ENCODE assay signal across 16 cellular contexts in genomic region chr10:21514101-21514807, GRCh38. TPM values are rescaled to one million over a fixed set of nuclear protein-coding genes. Genes with fewer than 3 reads are reported as not detected.
DNase-seq lines count a peak whose midpoint lies in the region; ATAC-seq and TF ChIP-seq lines count a peak whose summit lies in the region.
"Had no signal": no experiment of that assay in that cellular context is flagged by ENCODE, and none has a peak within 500 bp of the region (broad histone marks: within the 10 kb centered on the region; RNA-seq: fewer than 3 reads in every experiment).

No MANE protein-coding gene starts in this region.

- H3K79me2 ChIP-seq in SK-N-SH (ENCODE audit: insufficient read depth) (peaks cover 24% of the 10 kb centered on the region), MM.1S (ENCODE audit: low read length) (no peaks in the 10 kb centered on the region)

- TF ChIP-seq CTCF in SK-N-SH (IDR thresholded peaks at IDR 0.05) (no peak), choroid plexus epithelial cell (conservative IDR thresholded peaks at IDR 0.05; ENCODE audit: low read depth, low read length) (no peak), kidney epithelial cell (IDR thresholded peaks at IDR 0.05; ENCODE audit: insufficient read depth, low read length, poor library complexity, severe bottlenecking) (no peak), MM.1S (IDR thresholded peaks at IDR 0.05; ENCODE audit: low read length) (no peak)

- DNase-seq in SK-N-SH (no peak), choroid plexus epithelial cell (ENCODE audit: low read depth) (no peak), kidney epithelial cell (ENCODE audit: low read depth) (no peak), MM.1S (no peak), C1 segment of cervical spinal cord (lab: John Stamatoyannopoulos, UW) (no peak)
- DNase-seq in stimulated activated CD4-positive, alpha-beta T cell treated with anti-CD3 and anti-CD28 coated beads, Interleukin-2, amount 100 ng/mL, for 48 hours: no peak
- DNase-seq: activated naive CD8-positive, alpha-beta T cell treated with anti-CD3 and anti-CD28 coated beads for 36 hours; activated T-cell treated with anti-CD3 and anti-CD28 coated beads for 4 hours; colonic mucosa; NCI-H1694 treated with DMSO at 0.1 percent for 48 hours; right lobe of liver; stimulated activated naive B cell treated with anti-CD40 and anti-IgM and Interleukin-4, amounts not matched to agents 10 μg/mL and 1 μg/mL and 100 μg/mL, for 72 hours had no signal

- no peak for ATAC-seq in SK-N-SH treated with all-trans-retinoic acid at 6 μM for 48 hours
- ATAC-seq: right lobe of liver; stimulated activated naive B cell treated with anti-CD40 and anti-IgM and Interleukin-4, amounts not matched to agents 10 μg/mL and 1 μg/mL and 100 μg/mL, for 72 hours had no signal

- CTCF ChIA-PET in SK-N-SH (lab: Yijun Ruan, JAX): interaction anchor here (1.0 to 3.4 kb wide), 5 partner anchors 13 to 489 kb away, joined by 3 to 28 read pairs (median 6); partner anchors contain the start of gene DNAJC1

- H3K9me2 ChIP-seq in SK-N-SH (no peaks in the 10 kb centered on the region), MM.1S (replicated peaks; ENCODE audit: insufficient read depth, low read length) (no peaks in the 10 kb centered on the region)

- no peak for TF ChIP-seq RAD21 in SK-N-SH (IDR thresholded peaks at IDR 0.05; ENCODE audit: low read length)

- peaks cover 14% of the 10 kb centered on the region for H3F3A ChIP-seq in SK-N-SH (replicated peaks; ENCODE audit: insufficient read depth)
- peaks cover 9% of the 10 kb centered on the region; the same call in 1 of the 2 replicates for H3F3A ChIP-seq in MM.1S (ENCODE audit: insufficient read depth, low read length)

- H3K4me3 ChIP-seq in SK-N-SH (ENCODE audit: low read depth in 2 of 2, low read length in 1 of 2) (peak overlapping the region in 1 of 2 experiments; percentile 53; a peak in 2 of 4 replicates), choroid plexus epithelial cell (ENCODE audit: low read depth, low read length) (peak overlapping the region; percentile 61), kidney epithelial cell (ENCODE audit: low read depth, low read length) (peak overlapping the region; percentile 7), stomach smooth muscle (ENCODE audit: low read length in 2 of 2) (peak overlapping the region; percentile 78 to 87), MM.1S (ENCODE audit: low read length) (no peak overlapping the region)
- H3K4me3 ChIP-seq: colonic mucosa, right lobe of liver had no signal

- H3K9me3 ChIP-seq in SK-N-SH (no peaks in the 10 kb centered on the region), stomach smooth muscle (ENCODE audit: control insufficient read depth in 2 of 2, low read length in 2 of 2) (no peaks in the 10 kb centered on the region), MM.1S (replicated peaks; ENCODE audit: insufficient read depth, low read length) (no peaks in the 10 kb centered on the region)
- H3K9me3 ChIP-seq: colonic mucosa, right lobe of liver had no signal

- 78% methylated on average over 6 of the region's 6 CpGs for WGBS in SK-N-SH (ENCODE audit: low lambda C conversion rate)

- peaks cover 14 to 17% of the 10 kb centered on the region in 2 experiments; a peak in 3 of 4 replicates for H3K4me1 ChIP-seq in SK-N-SH (ENCODE audit: control insufficient read depth in 1 of 2, insufficient read depth in 2 of 2, low read depth in 1 of 2, low read length in 1 of 2)
- H3K4me1 ChIP-seq in stomach smooth muscle (ENCODE audit: control insufficient read depth, insufficient read depth, low read length): peaks cover 20% of the 10 kb centered on the region
- no peaks in the 10 kb centered on the region for H3K4me1 ChIP-seq in MM.1S (ENCODE audit: low read length)
- H3K4me1 ChIP-seq: colonic mucosa had no signal

- POLR2A ChIA-PET in SK-N-SH (lab: Yijun Ruan, JAX): interaction anchor here (1.0 to 2.9 kb wide), 2 partner anchors 8 to 12 kb away, joined by 3 to 21 read pairs; partner anchors contain the start of gene SKIDA1

- H2AFZ ChIP-seq in SK-N-SH (ENCODE audit: low read depth) (no peak overlapping the region), MM.1S (ENCODE audit: low read length) (no peak overlapping the region)

- no peaks in the 10 kb centered on the region for H3K27me3 ChIP-seq in SK-N-SH (ENCODE audit: insufficient read depth)
- peaks cover 2% of the 10 kb centered on the region for H3K27me3 ChIP-seq in kidney epithelial cell (ENCODE audit: control insufficient read depth, insufficient read depth, low read length)
- H3K27me3 ChIP-seq in stomach smooth muscle (ENCODE audit: control insufficient read depth in 1 of 2, insufficient read depth in 2 of 2, low read length in 2 of 2): peaks cover 0 to 6% of the 10 kb centered on the region in 2 donors
- peaks cover 18% of the 10 kb centered on the region for H3K27me3 ChIP-seq in MM.1S (replicated peaks; ENCODE audit: insufficient read depth, low read length)
- H3K27me3 ChIP-seq: right lobe of liver had no signal

- no peak for TF ChIP-seq EP300 in SK-N-SH (IDR thresholded peaks at IDR 0.05; ENCODE audit: borderline replicate concordance in 1 of 2, low read depth in 1 of 2, low read length in 1 of 2)

- peak overlapping the region in 1 of 2 experiments; percentile 28; a peak in 1 of 4 replicates for H3K27ac ChIP-seq in SK-N-SH (ENCODE audit: low read depth in 2 of 2, low read length in 1 of 2)
- no peak overlapping the region for H3K27ac ChIP-seq in stomach smooth muscle (ENCODE audit: low read length)
- H3K27ac ChIP-seq in MM.1S (ENCODE audit: low read length): no peak overlapping the region
- H3K27ac ChIP-seq: 22Rv1, colonic mucosa, KMS-11 had no signal

- H3K36me3 ChIP-seq in SK-N-SH (replicated peaks in 1 of 2; ENCODE audit: control insufficient read depth in 1 of 2, insufficient read depth in 2 of 2, low read length in 1 of 2) (no peaks in the 10 kb centered on the region), kidney epithelial cell (ENCODE audit: control insufficient read depth, insufficient read depth, low read length) (no peaks in the 10 kb centered on the region), stomach smooth muscle (ENCODE audit: control insufficient read depth in 2 of 2, insufficient read depth in 2 of 2, low read length in 2 of 2) (no peaks in the 10 kb centered on the region), MM.1S (replicated peaks; ENCODE audit: insufficient read depth, low read length) (no peaks in the 10 kb centered on the region)
- H3K36me3 ChIP-seq: colonic mucosa, right lobe of liver had no signal

- no peak overlapping the region for H3K9ac ChIP-seq in SK-N-SH
- H3K9ac ChIP-seq in stomach smooth muscle (ENCODE audit: low read length in 2 of 2): no peak overlapping the region
- no peak overlapping the region for H3K9ac ChIP-seq in MM.1S (ENCODE audit: low read length)
- H3K9ac ChIP-seq: KMS-11 had no signal

- H4K20me1 ChIP-seq in SK-N-SH (ENCODE audit: insufficient read depth) (no peaks in the 10 kb centered on the region), MM.1S (ENCODE audit: insufficient read depth, low read length) (no peaks in the 10 kb centered on the region)

- H3K4me2 ChIP-seq in SK-N-SH (peak overlapping the region; percentile 87; the same call in 1 of the 2 replicates), MM.1S (ENCODE audit: low read depth, low read length) (no peak overlapping the region)
- H3K4me2 ChIP-seq: KMS-11 had no signal

TF ChIP-seq in SK-N-SH, 30 proteins besides CTCF, POLR2A, EP300 and RAD21 (continues in another document):
- no peak for TF ChIP-seq SMC3 (IDR thresholded peaks at IDR 0.05; ENCODE audit: low read depth, low read length)
- no peak for TF ChIP-seq FOXM1 (IDR thresholded peaks at IDR 0.05; ENCODE audit: low read depth)
- TF ChIP-seq RCOR1 (IDR thresholded peaks at IDR 0.05; ENCODE audit: low read length): no peak
- TF ChIP-seq JUND (IDR thresholded peaks at IDR 0.05): no peak
- no peak for TF ChIP-seq RXRA (IDR thresholded peaks at IDR 0.05; ENCODE audit: borderline replicate concordance, low read depth)
- TF ChIP-seq IRF3 (IDR thresholded peaks at IDR 0.05; ENCODE audit: low read depth, low read length): no peak

TF ChIP-seq in SK-N-SH treated with all-trans-retinoic acid at 6 μM for 48 hours, 23 proteins besides CTCF, POLR2A, EP300 and RAD21:
- TF ChIP-seq ARNTL (CRISPR knock-in tag; IDR thresholded peaks at IDR 0.05; ENCODE audit: borderline replicate concordance, low read depth) (no peak), ZNF8 (CRISPR knock-in tag; IDR thresholded peaks at IDR 0.05) (no peak), ESRRG (CRISPR knock-in tag; IDR thresholded peaks at IDR 0.05) (no peak), RARB (CRISPR knock-in tag; IDR thresholded peaks at IDR 0.05) (no peak), CREB5 (CRISPR knock-in tag; IDR thresholded peaks at IDR 0.05; ENCODE audit: low read depth) (no peak), ZFP3 (CRISPR knock-in tag; IDR thresholded peaks at IDR 0.05) (no peak), SNAI2 (CRISPR knock-in tag; IDR thresholded peaks at IDR 0.05) (no peak), ZNF565 (CRISPR knock-in tag; conservative IDR thresholded peaks at IDR 0.05; ENCODE audit: low read depth) (no peak), BACH2 (CRISPR knock-in tag; IDR thresholded peaks at IDR 0.05; ENCODE audit: borderline replicate concordance) (no peak)
TF ChIP-seq in SK-N-SH treated with all-trans-retinoic acid at 6 μM for 48 hours: peak in this region for 0.

RNA-seq across cellular contexts. Expression of gene SKIDA1, which starts 11.2 kb away (rescaled TPM):
- 0.38 and 0.47 TPM in 2 replicates for polyA plus RNA-seq in SK-N-SH (2012; rRNA removed)
- polyA plus RNA-seq in SK-N-SH (2012; cell fraction: cytosol; rRNA removed): 0.29 and 0.42 TPM in 2 replicates
- 1.1 and 1.8 TPM in 2 replicates for polyA plus RNA-seq in SK-N-SH (2012; cell fraction: nucleus; rRNA removed)
- total RNA-seq in kidney epithelial cell: 0.27 and 1.5 TPM in 2 replicates

RNA-seq across cellular contexts. Expression of gene MLLT10, which starts 19.8 kb away (rescaled TPM):
- polyA plus RNA-seq in SK-N-SH (2012; rRNA removed): 23.9 and 26.0 TPM in 2 replicates
- polyA plus RNA-seq in SK-N-SH (2012; cell fraction: cytosol; rRNA removed): 21.8 and 23.5 TPM in 2 replicates
- polyA plus RNA-seq in SK-N-SH (2012; cell fraction: nucleus; rRNA removed): 44.7 and 64.0 TPM in 2 replicates
- 32.3 and 32.7 TPM in 2 replicates for total RNA-seq in kidney epithelial cell
